Comparison of ENCODE assay signal across 1 cellular context in the genomic region with DNA sequence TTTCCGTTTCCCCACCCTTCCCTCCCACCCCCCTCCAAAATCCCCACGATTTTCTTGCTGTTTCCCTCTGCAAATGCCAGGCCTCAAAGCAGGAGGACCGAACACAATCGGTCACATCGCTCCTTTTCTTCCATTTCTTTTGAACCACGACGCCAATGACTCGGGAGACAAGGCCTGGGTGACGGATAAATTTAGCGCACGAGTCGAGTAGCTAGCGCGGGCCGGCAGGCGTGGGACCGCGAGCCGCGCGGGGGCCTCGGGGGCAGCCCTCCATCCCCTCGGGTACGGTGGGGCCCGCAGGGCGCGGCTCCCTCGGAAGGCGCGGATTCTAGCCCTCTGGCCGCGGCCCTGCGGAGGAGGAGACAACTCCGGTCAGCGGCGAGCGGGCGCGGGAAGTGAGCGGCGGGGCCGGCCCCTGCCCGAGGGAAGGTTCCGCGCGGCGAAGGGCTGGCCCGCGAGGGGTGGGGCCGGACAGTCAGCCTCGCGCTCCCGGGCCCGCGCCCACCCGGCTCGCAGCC.
TF ChIP-seq lines count a peak whose summit lies in the region.

No MANE protein-coding gene starts in this region.

TF ChIP-seq in HepG2, 621 proteins besides CTCF, POLR2A, EP300 and RAD21 (continues in another document):
- TF ChIP-seq TBX3 (IDR thresholded peaks at IDR 0.05; ENCODE audit: borderline replicate concordance) = no peak
- TF ChIP-seq ZFP90 (CRISPR knock-in tag; IDR thresholded peaks at IDR 0.05; ENCODE audit: borderline replicate concordance) = peak; percentile 6; the same call in 1 of the 2 replicates
- no peak for TF ChIP-seq GPN1 (CRISPR knock-in tag; IDR thresholded peaks at IDR 0.05; ENCODE audit: borderline replicate concordance)
- TF ChIP-seq, protein P1, sequence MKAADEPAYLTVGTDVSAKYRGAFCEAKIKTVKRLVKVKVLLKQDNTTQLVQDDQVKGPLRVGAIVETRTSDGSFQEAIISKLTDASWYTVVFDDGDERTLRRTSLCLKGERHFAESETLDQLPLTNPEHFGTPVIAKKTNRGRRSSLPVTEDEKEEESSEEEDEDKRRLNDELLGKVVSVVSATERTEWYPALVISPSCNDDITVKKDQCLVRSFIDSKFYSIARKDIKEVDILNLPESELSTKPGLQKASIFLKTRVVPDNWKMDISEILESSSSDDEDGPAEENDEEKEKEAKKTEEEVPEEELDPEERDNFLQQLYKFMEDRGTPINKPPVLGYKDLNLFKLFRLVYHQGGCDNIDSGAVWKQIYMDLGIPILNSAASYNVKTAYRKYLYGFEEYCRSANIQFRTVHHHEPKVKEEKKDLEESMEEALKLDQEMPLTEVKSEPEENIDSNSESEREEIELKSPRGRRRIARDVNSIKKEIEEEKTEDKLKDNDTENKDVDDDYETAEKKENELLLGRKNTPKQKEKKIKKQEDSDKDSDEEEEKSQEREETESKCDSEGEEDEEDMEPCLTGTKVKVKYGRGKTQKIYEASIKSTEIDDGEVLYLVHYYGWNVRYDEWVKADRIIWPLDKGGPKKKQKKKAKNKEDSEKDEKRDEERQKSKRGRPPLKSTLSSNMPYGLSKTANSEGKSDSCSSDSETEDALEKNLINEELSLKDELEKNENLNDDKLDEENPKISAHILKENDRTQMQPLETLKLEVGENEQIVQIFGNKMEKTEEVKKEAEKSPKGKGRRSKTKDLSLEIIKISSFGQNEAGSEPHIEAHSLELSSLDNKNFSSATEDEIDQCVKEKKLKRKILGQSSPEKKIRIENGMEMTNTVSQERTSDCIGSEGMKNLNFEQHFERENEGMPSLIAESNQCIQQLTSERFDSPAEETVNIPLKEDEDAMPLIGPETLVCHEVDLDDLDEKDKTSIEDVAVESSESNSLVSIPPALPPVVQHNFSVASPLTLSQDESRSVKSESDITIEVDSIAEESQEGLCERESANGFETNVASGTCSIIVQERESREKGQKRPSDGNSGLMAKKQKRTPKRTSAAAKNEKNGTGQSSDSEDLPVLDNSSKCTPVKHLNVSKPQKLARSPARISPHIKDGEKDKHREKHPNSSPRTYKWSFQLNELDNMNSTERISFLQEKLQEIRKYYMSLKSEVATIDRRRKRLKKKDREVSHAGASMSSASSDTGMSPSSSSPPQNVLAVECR (CRISPR knock-in tag; IDR thresholded peaks at IDR 0.05; ENCODE audit: borderline replicate concordance) = no peak
- no peak for TF ChIP-seq ZNF432 (CRISPR knock-in tag; IDR thresholded peaks at IDR 0.05; ENCODE audit: borderline replicate concordance)
- TF ChIP-seq PHF20 (CRISPR knock-in tag; IDR thresholded peaks at IDR 0.05) = 0 out of 2 replicates have a peak, but pooled peaks have one; percentile 7
- no peak for TF ChIP-seq ELF1 (CRISPR knock-in tag; IDR thresholded peaks at IDR 0.05)
- TF ChIP-seq, protein P2, sequence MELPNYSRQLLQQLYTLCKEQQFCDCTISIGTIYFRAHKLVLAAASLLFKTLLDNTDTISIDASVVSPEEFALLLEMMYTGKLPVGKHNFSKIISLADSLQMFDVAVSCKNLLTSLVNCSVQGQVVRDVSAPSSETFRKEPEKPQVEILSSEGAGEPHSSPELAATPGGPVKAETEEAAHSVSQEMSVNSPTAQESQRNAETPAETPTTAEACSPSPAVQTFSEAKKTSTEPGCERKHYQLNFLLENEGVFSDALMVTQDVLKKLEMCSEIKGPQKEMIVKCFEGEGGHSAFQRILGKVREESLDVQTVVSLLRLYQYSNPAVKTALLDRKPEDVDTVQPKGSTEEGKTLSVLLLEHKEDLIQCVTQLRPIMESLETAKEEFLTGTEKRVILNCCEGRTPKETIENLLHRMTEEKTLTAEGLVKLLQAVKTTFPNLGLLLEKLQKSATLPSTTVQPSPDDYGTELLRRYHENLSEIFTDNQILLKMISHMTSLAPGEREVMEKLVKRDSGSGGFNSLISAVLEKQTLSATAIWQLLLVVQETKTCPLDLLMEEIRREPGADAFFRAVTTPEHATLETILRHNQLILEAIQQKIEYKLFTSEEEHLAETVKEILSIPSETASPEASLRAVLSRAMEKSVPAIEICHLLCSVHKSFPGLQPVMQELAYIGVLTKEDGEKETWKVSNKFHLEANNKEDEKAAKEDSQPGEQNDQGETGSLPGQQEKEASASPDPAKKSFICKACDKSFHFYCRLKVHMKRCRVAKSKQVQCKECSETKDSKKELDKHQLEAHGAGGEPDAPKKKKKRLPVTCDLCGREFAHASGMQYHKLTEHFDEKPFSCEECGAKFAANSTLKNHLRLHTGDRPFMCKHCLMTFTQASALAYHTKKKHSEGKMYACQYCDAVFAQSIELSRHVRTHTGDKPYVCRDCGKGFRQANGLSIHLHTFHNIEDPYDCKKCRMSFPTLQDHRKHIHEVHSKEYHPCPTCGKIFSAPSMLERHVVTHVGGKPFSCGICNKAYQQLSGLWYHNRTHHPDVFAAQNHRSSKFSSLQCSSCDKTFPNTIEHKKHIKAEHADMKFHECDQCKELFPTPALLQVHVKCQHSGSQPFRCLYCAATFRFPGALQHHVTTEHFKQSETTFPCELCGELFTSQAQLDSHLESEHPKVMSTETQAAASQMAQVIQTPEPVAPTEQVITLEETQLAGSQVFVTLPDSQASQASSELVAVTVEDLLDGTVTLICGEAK (IDR thresholded peaks at IDR 0.05) = no peak
- TF ChIP-seq, protein P2 (CRISPR knock-in tag; IDR thresholded peaks at IDR 0.05) = 0 out of 2 replicates have a peak, but pooled peaks have one; percentile 4
- no peak for TF ChIP-seq EEA1 (CRISPR knock-in tag; IDR thresholded peaks at IDR 0.05; ENCODE audit: borderline replicate concordance)
- TF ChIP-seq KDM3A (CRISPR knock-in tag; IDR thresholded peaks at IDR 0.05; ENCODE audit: low read depth) = 0 out of 2 replicates have a peak, but pooled peaks have one; percentile 3
- TF ChIP-seq CHD2 (IDR thresholded peaks at IDR 0.05; ENCODE audit: low read depth, low read length) = no peak
- TF ChIP-seq ZNF256 (CRISPR knock-in tag; conservative IDR thresholded peaks at IDR 0.05) = no peak
- TF ChIP-seq, protein P3, sequence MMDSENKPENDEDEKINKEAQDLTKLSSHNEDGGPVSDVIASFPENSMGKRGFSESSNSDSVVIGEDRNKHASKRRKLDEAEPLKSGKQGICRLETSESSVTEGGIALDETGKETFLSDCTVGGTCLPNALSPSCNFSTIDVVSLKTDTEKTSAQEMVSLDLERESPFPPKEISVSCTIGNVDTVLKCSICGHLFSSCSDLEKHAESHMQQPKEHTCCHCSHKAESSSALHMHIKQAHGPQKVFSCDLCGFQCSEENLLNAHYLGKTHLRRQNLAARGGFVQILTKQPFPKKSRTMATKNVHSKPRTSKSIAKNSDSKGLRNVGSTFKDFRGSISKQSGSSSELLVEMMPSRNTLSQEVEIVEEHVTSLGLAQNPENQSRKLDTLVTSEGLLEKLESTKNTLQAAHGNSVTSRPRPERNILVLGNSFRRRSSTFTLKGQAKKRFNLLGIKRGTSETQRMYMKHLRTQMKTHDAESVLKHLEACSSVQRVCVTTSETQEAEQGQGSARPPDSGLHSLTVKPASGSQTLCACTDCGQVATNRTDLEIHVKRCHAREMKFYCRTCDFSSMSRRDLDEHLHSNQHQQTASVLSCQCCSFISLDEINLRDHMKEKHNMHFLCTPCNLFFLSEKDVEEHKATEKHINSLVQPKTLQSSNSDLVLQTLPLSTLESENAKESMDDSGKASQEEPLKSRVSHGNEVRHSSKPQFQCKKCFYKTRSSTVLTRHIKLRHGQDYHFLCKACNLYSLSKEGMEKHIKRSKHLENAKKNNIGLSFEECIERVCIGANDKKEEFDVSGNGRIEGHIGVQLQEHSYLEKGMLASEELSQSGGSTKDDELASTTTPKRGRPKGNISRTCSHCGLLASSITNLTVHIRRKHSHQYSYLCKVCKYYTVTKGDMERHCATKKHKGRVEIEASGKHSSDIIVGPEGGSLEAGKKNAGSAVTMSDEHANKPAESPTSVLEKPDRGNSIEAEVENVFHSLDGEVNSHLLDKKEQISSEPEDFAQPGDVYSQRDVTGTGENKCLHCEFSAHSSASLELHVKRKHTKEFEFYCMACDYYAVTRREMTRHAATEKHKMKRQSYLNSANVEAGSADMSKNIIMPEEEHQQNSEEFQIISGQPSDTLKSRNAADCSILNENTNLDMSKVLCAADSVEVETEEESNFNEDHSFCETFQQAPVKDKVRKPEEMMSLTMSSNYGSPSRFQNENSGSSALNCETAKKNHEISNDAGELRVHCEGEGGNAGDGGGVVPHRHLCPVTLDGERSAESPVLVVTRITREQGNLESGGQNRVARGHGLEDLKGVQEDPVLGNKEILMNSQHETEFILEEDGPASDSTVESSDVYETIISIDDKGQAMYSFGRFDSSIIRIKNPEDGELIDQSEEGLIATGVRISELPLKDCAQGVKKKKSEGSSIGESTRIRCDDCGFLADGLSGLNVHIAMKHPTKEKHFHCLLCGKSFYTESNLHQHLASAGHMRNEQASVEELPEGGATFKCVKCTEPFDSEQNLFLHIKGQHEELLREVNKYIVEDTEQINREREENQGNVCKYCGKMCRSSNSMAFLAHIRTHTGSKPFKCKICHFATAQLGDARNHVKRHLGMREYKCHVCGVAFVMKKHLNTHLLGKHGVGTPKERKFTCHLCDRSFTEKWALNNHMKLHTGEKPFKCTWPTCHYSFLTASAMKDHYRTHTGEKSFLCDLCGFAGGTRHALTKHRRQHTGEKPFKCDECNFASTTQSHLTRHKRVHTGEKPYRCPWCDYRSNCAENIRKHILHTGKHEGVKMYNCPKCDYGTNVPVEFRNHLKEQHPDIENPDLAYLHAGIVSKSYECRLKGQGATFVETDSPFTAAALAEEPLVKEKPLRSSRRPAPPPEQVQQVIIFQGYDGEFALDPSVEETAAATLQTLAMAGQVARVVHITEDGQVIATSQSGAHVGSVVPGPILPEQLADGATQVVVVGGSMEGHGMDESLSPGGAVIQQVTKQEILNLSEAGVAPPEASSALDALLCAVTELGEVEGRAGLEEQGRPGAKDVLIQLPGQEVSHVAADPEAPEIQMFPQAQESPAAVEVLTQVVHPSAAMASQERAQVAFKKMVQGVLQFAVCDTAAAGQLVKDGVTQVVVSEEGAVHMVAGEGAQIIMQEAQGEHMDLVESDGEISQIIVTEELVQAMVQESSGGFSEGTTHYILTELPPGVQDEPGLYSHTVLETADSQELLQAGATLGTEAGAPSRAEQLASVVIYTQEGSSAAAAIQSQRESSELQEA (CRISPR knock-in tag; IDR thresholded peaks at IDR 0.05; ENCODE audit: not compliant biosample characterization) = no peak
- no peak for TF ChIP-seq YY1 (IDR thresholded peaks at IDR 0.05; ENCODE audit: insufficient read depth, insufficient replicate concordance, low read depth, low read length)
- TF ChIP-seq HNRNPLL (IDR thresholded peaks at IDR 0.05; ENCODE audit: low read depth, low read length, poor library complexity, severe bottlenecking) = peak; percentile 11
- TF ChIP-seq ARID2 (CRISPR knock-in tag; IDR thresholded peaks at IDR 0.05; ENCODE audit: borderline replicate concordance) = no peak
- TF ChIP-seq, protein P4, sequence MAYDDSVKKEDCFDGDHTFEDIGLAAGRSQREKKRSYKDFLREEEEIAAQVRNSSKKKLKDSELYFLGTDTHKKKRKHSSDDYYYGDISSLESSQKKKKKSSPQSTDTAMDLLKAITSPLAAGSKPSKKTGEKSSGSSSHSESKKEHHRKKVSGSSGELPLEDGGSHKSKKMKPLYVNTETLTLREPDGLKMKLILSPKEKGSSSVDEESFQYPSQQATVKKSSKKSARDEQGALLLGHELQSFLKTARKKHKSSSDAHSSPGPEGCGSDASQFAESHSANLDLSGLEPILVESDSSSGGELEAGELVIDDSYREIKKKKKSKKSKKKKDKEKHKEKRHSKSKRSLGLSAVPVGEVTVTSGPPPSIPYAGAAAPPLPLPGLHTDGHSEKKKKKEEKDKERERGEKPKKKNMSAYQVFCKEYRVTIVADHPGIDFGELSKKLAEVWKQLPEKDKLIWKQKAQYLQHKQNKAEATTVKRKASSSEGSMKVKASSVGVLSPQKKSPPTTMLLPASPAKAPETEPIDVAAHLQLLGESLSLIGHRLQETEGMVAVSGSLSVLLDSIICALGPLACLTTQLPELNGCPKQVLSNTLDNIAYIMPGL (CRISPR knock-in tag; IDR thresholded peaks at IDR 0.05; ENCODE audit: borderline replicate concordance in 1 of 2, low read depth in 1 of 2) = 0 out of 4 replicates have a peak, but pooled peaks of 1 of the 2 experiments have one; percentile 15
- TF ChIP-seq ZNF549 (CRISPR knock-in tag; IDR thresholded peaks at IDR 0.05) = no peak
- TF ChIP-seq, protein P5, sequence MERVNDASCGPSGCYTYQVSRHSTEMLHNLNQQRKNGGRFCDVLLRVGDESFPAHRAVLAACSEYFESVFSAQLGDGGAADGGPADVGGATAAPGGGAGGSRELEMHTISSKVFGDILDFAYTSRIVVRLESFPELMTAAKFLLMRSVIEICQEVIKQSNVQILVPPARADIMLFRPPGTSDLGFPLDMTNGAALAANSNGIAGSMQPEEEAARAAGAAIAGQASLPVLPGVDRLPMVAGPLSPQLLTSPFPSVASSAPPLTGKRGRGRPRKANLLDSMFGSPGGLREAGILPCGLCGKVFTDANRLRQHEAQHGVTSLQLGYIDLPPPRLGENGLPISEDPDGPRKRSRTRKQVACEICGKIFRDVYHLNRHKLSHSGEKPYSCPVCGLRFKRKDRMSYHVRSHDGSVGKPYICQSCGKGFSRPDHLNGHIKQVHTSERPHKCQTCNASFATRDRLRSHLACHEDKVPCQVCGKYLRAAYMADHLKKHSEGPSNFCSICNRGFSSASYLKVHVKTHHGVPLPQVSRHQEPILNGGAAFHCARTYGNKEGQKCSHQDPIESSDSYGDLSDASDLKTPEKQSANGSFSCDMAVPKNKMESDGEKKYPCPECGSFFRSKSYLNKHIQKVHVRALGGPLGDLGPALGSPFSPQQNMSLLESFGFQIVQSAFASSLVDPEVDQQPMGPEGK (CRISPR knock-in tag; IDR thresholded peaks at IDR 0.05) = peak; percentile 23; the same call in 1 of the 2 replicates
